Comparison of ENCODE assay signal across 12 cellular contexts in genomic region chr20:48467622-48468021, GRCh38.
DNase-seq lines count a peak whose midpoint lies in the region; ATAC-seq, FAIRE-seq and TF ChIP-seq lines count a peak whose summit lies in the region.
"Had no signal": no experiment of that assay in that cellular context is flagged by ENCODE, and none has a peak within 500 bp of the region (broad histone marks: within the 10 kb centered on the region; RNA-seq: fewer than 3 reads in every experiment).

No MANE protein-coding gene starts in this region.

- TF ChIP-seq EP300 in HepG2 (IDR thresholded peaks at IDR 0.05; ENCODE audit: low read depth in 2 of 2, low read length in 2 of 2) (no peak), HepG2 (CRISPR knock-in tag; IDR thresholded peaks at IDR 0.05; ENCODE audit: borderline replicate concordance) (no peak)

- no peak for FAIRE-seq in HepG2 (lab: Jason Lieb, UNC)

- CTCF ChIA-PET in HepG2 (lab: Yijun Ruan, JAX; ENCODE audit: low intra/inter-chr PET ratio, low total read pairs): no interaction called here

- intact Hi-C loops in HepG2 (cut with micrococcal nuclease; ENCODE audit: unreplicated experiment): no loop called here
- intact Hi-C loops in right cardiac atrium (cut with DNase I): no loop called here

- TF ChIP-seq POLR2A in HepG2 (IDR thresholded peaks at IDR 0.05; ENCODE audit: insufficient read depth in 1 of 2, low read depth in 2 of 2, low read length in 2 of 2): no peak

- DNase-seq in GM10266 (ENCODE audit: extremely low spot score) (peak; percentile 44), HT-29 (ENCODE audit: low spot score) (peak; percentile 10), T-helper 17 cell (no peak), HepG2 (ENCODE audit: low spot score) (no peak), retina (no peak), NCI-H2227 treated with DMSO at 0.1 percent for 48 hours (lab: John Stamatoyannopoulos, UW) (no peak), right cardiac atrium (no peak)
- DNase-seq: DMS79; NCI-H526; stimulated activated CD4-positive, alpha-beta T cell treated with anti-CD3 and anti-CD28 coated beads, Interleukin-4, amount 100 ng/mL, for 24 hours had no signal

- H3K27me3 Mint-ChIP-seq in T-helper 17 cell: peaks cover 34% of the 10 kb centered on the region

- no TSS peak for BruUV-seq in HepG2 (replicated peaks; lab: Mats Ljungman, UMichigan)

- H3K9me3 ChIP-seq in T-helper 17 cell (ENCODE audit: control insufficient read depth, low read length, poor library complexity, severe bottlenecking) (no peaks in the 10 kb centered on the region), HepG2 (ENCODE audit: low read length) (no peaks in the 10 kb centered on the region), right cardiac atrium (ENCODE audit: control insufficient read depth, low read length) (no peaks in the 10 kb centered on the region)

- H3K27ac ChIP-seq in HepG2 (ENCODE audit: extremely low read length, insufficient read depth, low read length): no peak overlapping the region
- H3K27ac ChIP-seq in right cardiac atrium (ENCODE audit: low read length): no peak overlapping the region

- 20% methylated on average over 2 of the region's 2 CpGs for WGBS in HepG2 (ENCODE audit: low lambda C conversion rate)
- WGBS in right cardiac atrium: 80% methylated on average over 2 of the region's 2 CpGs

- H3K4me3 Mint-ChIP-seq in T-helper 17 cell: no peak overlapping the region
- H3K4me3 Mint-ChIP-seq: neural crest cell had no signal

- H3K4me3 ChIP-seq in HepG2 (replicated peaks in 1 of 3; ENCODE audit: insufficient read depth in 1 of 3, low read depth in 2 of 3, low read length in 3 of 3) (no peak overlapping the region), right cardiac atrium (ENCODE audit: low read length) (no peak overlapping the region)

- H3K4me1 ChIP-seq in HepG2 (ENCODE audit: insufficient read depth, low read length) (no peaks in the 10 kb centered on the region), right cardiac atrium (ENCODE audit: control insufficient read depth, insufficient read depth, low read length) (no peaks in the 10 kb centered on the region)

- no peak overlapping the region for H3K9ac ChIP-seq in HepG2 (ENCODE audit: insufficient read depth, low read depth, low read length)

- peaks cover 4% of the 10 kb centered on the region for H3K4me1 Mint-ChIP-seq in T-helper 17 cell

- no peaks in the 10 kb centered on the region for H4K20me1 ChIP-seq in HepG2 (ENCODE audit: insufficient read depth, low read length)

- TF ChIP-seq RAD21 in HepG2 (CRISPR knock-in tag; IDR thresholded peaks at IDR 0.05): no peak

- H3K4me2 ChIP-seq in HepG2 (ENCODE audit: low read depth, low read length): no peak overlapping the region

- no peaks in the 10 kb centered on the region for H3K79me2 ChIP-seq in HepG2 (ENCODE audit: insufficient read depth, low read length)

- no peaks in the 10 kb centered on the region for H3K36me3 Mint-ChIP-seq in T-helper 17 cell (ENCODE audit: low read depth)

- in situ Hi-C loops in HepG2 (cut with HindIII; ENCODE audit: extremely low pct_ligation_motif_present, low pct_unique_long_range_greater_than_20kb): no loop called here

- H3K27me3 ChIP-seq in HepG2 (ENCODE audit: control insufficient read depth in 1 of 2, insufficient read depth in 2 of 2, low read length in 2 of 2): peaks cover 4 to 49% of the 10 kb centered on the region in 2 experiments; a peak in 3 of 5 replicates
- no peaks in the 10 kb centered on the region for H3K27me3 ChIP-seq in right cardiac atrium (ENCODE audit: control insufficient read depth, insufficient read depth)

- no peaks in the 10 kb centered on the region for H3K36me3 ChIP-seq in HepG2 (replicated peaks in 1 of 2; ENCODE audit: control insufficient read depth in 1 of 2, insufficient read depth in 2 of 2, low read length in 2 of 2)

- TF ChIP-seq CTCF in GM10266 (IDR thresholded peaks at IDR 0.05; ENCODE audit: control insufficient read depth, insufficient read depth, low read depth, missing control alignments) (no peak), HepG2 (CRISPR knock-in tag; IDR thresholded peaks at IDR 0.05) (no peak)

- no peak for ATAC-seq in T-helper 17 cell
- peak; percentile 28; the same call in 1 of the 3 replicates for ATAC-seq in HepG2
- no peak for ATAC-seq in GM21619 (IDR thresholded peaks at IDR 0.05; ENCODE audit: unreplicated experiment)
- no peak for ATAC-seq in right cardiac atrium

- H2AFZ ChIP-seq in HepG2 (ENCODE audit: low read length): no peak overlapping the region

- POLR2A ChIA-PET in HepG2 (lab: Yijun Ruan, JAX): no interaction called here

- peak overlapping the region; percentile 53 for H3K27ac Mint-ChIP-seq in T-helper 17 cell

TF ChIP-seq in HepG2, 621 proteins besides CTCF, POLR2A, EP300 and RAD21:
- TF ChIP-seq CAMTA2 (CRISPR knock-in tag; IDR thresholded peaks at IDR 0.05; ENCODE audit: borderline replicate concordance) (no peak), NR2C2 (CRISPR knock-in tag; IDR thresholded peaks at IDR 0.05; ENCODE audit: borderline replicate concordance) (peak; percentile 40; the same call in 1 of the 2 replicates), ZNF574 (CRISPR knock-in tag; IDR thresholded peaks at IDR 0.05) (0 out of 2 replicates have a peak, but pooled peaks have one; percentile 42), THAP11 (CRISPR knock-in tag; IDR thresholded peaks at IDR 0.05) (peak; percentile 96), SMYD3 (CRISPR knock-in tag; IDR thresholded peaks at IDR 0.05) (no peak), RAD51 (IDR thresholded peaks at IDR 0.05; ENCODE audit: borderline replicate concordance) (peak; percentile 46; the same call in 1 of the 2 replicates), FOXK1 (CRISPR knock-in tag; IDR thresholded peaks at IDR 0.05; ENCODE audit: borderline replicate concordance, low read depth) (no peak), ZNF484 (CRISPR knock-in tag; IDR thresholded peaks at IDR 0.05; ENCODE audit: borderline replicate concordance, low read depth) (no peak), HCFC1 (IDR thresholded peaks at IDR 0.05; ENCODE audit: low read depth, low read length) (peak; percentile 49; the same call in 1 of the 2 replicates), ZFX (CRISPR knock-in tag; IDR thresholded peaks at IDR 0.05; ENCODE audit: low read depth) (peak; percentile 26; the same call in 1 of the 2 replicates), ZNF143 (CRISPR knock-in tag; IDR thresholded peaks at IDR 0.05) (peak; percentile 90), BRCA1 (CRISPR knock-in tag; IDR thresholded peaks at IDR 0.05) (no peak), USF2 (IDR thresholded peaks at IDR 0.05; ENCODE audit: low read depth, low read length) (peak; percentile 49), USF2 (CRISPR knock-in tag; IDR thresholded peaks at IDR 0.05; ENCODE audit: borderline replicate concordance) (peak; percentile 80; the same call in 1 of the 2 replicates), TSC22D2 (CRISPR knock-in tag; IDR thresholded peaks at IDR 0.05; ENCODE audit: borderline replicate concordance) (no peak), ZFY (CRISPR knock-in tag; IDR thresholded peaks at IDR 0.05) (peak; percentile 74)

Comparison
In these comparisons a context has a peak if more than half of its experiments do, and no peak if none do; other contexts are left out.
1. DNase-seq: peak in GM10266 (single experiment) and HT-29 (single experiment); none in T-helper 17 cell (0 of 3), HepG2 (single experiment), retina (single experiment), NCI-H2227 treated with DMSO at 0.1 percent for 48 hours (single experiment) and right cardiac atrium (0 of 3).